Comparison of ENCODE assay signal across 22 cellular contexts in genomic region chr20:4052139-4052480, GRCh38. TPM values are rescaled to one million over a fixed set of nuclear protein-coding genes. Genes with fewer than 3 reads are reported as not detected.
DNase-seq lines count a peak whose midpoint lies in the region; ATAC-seq, FAIRE-seq and TF ChIP-seq lines count a peak whose summit lies in the region.
"Had no signal": no experiment of that assay in that cellular context is flagged by ENCODE, and none has a peak within 500 bp of the region (broad histone marks: within the 10 kb centered on the region; RNA-seq: fewer than 3 reads in every experiment).

No MANE protein-coding gene starts in this region.

- intact Hi-C loops in aorta (cut with DNase I) (no loop called here), esophagus squamous epithelium (cut with DNase I) (no loop called here)

- H3K9me3 ChIP-seq in RWPE2 (ENCODE audit: severe bottlenecking), result no peaks in the 10 kb centered on the region
- H3K9me3 ChIP-seq in aorta (ENCODE audit: control insufficient read depth, low read length), result no peaks in the 10 kb centered on the region
- H3K9me3 ChIP-seq in esophagus squamous epithelium, result no peaks in the 10 kb centered on the region
- H3K9me3 ChIP-seq: HAP-1, lower lobe of right lung, thyroid gland had no signal

- 10 to 22% methylated on average over 5 of the region's 5 CpGs for WGBS in aorta, 2 donors
- 77 to 88% methylated on average over 4 to 5 of the region's 5 CpGs for WGBS in esophagus squamous epithelium, 2 donors

- no peak for DNase-seq in RWPE2 (ENCODE audit: low spot score)
- DNase-seq in fibroblast of pulmonary artery (ENCODE audit: low read depth), result peak; percentile 53
- DNase-seq in mesenteric fat pad (ENCODE audit: low spot score), result peak; percentile 77
- no peak for DNase-seq in aorta
- no peak for DNase-seq in esophagus squamous epithelium (lab: John Stamatoyannopoulos, UW)
- no peak for DNase-seq in stimulated activated naive CD4-positive, alpha-beta T cell treated with Interleukin-2 at 50 U/mL for 16 hours (lab: John Stamatoyannopoulos, UW)
- no peak for DNase-seq in HTR-8/SVneo (ENCODE audit: insufficient read length, low spot score)
- DNase-seq: activated CD4-positive, alpha-beta T cell treated with anti-CD3 and anti-CD28 coated beads for 36 hours; activated CD8-positive, alpha-beta T cell treated with anti-CD3 and anti-CD28 coated beads, Interleukin-2, amount 10 ng/mL, durations not matched to agents 7 days and 5 days; C1 segment of cervical spinal cord; Caco-2; DMS79 treated with DMSO at 0.1 percent for 48 hours; dorsolateral prefrontal cortex; lower lobe of right lung; NCI-H1436; NCI-H2081 treated with DMSO at 0.1 percent for 48 hours; NCI-H345; stimulated activated naive CD4-positive, alpha-beta T cell; T-helper 2 cell; thyroid gland had no signal

- TF ChIP-seq CTCF in RWPE2 (IDR thresholded peaks at IDR 0.05; ENCODE audit: poor library complexity, severe bottlenecking) (no peak), fibroblast of pulmonary artery (IDR thresholded peaks at IDR 0.05; ENCODE audit: low read length, missing control alignments) (no peak), esophagus squamous epithelium (IDR thresholded peaks at IDR 0.05) (no peak)

- H3K4me1 ChIP-seq in RWPE2 (ENCODE audit: insufficient read depth, poor library complexity, severe bottlenecking), result peaks cover 19% of the 10 kb centered on the region
- no peaks in the 10 kb centered on the region for H3K4me1 ChIP-seq in aorta (ENCODE audit: control insufficient read depth in 1 of 2, insufficient read depth in 2 of 2, low read length in 2 of 2)
- peaks cover 0 to 6% (median 0%) of the 10 kb centered on the region in 3 donors for H3K4me1 ChIP-seq in esophagus squamous epithelium
- H3K4me1 ChIP-seq: Caco-2, HAP-1, thyroid gland had no signal

- H3K36me3 ChIP-seq in RWPE2 (ENCODE audit: low read depth), result no peaks in the 10 kb centered on the region
- H3K36me3 ChIP-seq in aorta (ENCODE audit: control insufficient read depth in 1 of 2, insufficient read depth in 2 of 2, low read length in 1 of 2), result no peaks in the 10 kb centered on the region
- H3K36me3 ChIP-seq in esophagus squamous epithelium, result no peaks in the 10 kb centered on the region
- H3K36me3 ChIP-seq: HAP-1, lower lobe of right lung, thyroid gland had no signal

- ATAC-seq in RWPE2 (ENCODE audit: low read depth), result no peak
- peak; percentile 22 for ATAC-seq in aorta (ENCODE audit: low FRiP score)
- ATAC-seq: activated CD4-positive, alpha-beta T cell treated with anti-CD3 and anti-CD28 coated beads for 36 hours; activated CD8-positive, alpha-beta T cell treated with anti-CD3 and anti-CD28 coated beads, Interleukin-2, amount 10 ng/mL, durations not matched to agents 7 days and 5 days had no signal

- FAIRE-seq in HTR-8/SVneo (lab: Jason Lieb, UNC), result no peak
- FAIRE-seq: keratinocyte had no signal

- H3K4me3 ChIP-seq in RWPE2 (ENCODE audit: severe bottlenecking) (no peak overlapping the region), fibroblast of pulmonary artery (replicated peaks; ENCODE audit: low read depth, low read length) (no peak overlapping the region), aorta (ENCODE audit: low read length in 2 of 2) (no peak overlapping the region), esophagus squamous epithelium (no peak overlapping the region)
- H3K4me3 ChIP-seq: dorsolateral prefrontal cortex, HAP-1, lower lobe of right lung, thyroid gland had no signal

- H3K27ac ChIP-seq in RWPE2 (ENCODE audit: poor library complexity, severe bottlenecking) (peak overlapping the region; percentile 58), aorta (ENCODE audit: low read depth in 1 of 2, low read length in 2 of 2) (peak overlapping the region; percentile 25 to 69), esophagus squamous epithelium (no peak overlapping the region)
- H3K27ac ChIP-seq: dorsolateral prefrontal cortex, lower lobe of right lung, thyroid gland had no signal

- no peaks in the 10 kb centered on the region for H3K27me3 ChIP-seq in RWPE2 (ENCODE audit: insufficient read depth, poor library complexity, severe bottlenecking)
- H3K27me3 ChIP-seq in aorta (ENCODE audit: control insufficient read depth in 1 of 2, insufficient read depth in 2 of 2, low read length in 1 of 2), result no peaks in the 10 kb centered on the region
- H3K27me3 ChIP-seq in esophagus squamous epithelium, result no peaks in the 10 kb centered on the region
- H3K27me3 ChIP-seq: dorsolateral prefrontal cortex, thyroid gland had no signal

- TF ChIP-seq POLR2A in esophagus squamous epithelium (IDR thresholded peaks at IDR 0.05), result no peak

RNA-seq across cellular contexts. Expression of gene RNF24, which starts 36.8 kb away (rescaled TPM):
- 17.3 TPM for total RNA-seq in mesenteric fat pad
- 10 to 100 TPM; 44.5 to 57.6 TPM for total RNA-seq in aorta
- 10 to 100 TPM in 1 of 2 donors, 1 to 10 TPM in 1; 4.1 to 14.8 TPM for polyA plus RNA-seq in aorta
- total RNA-seq in esophagus squamous epithelium, result 10 to 100 TPM in 1 of 4 donors, 1 to 10 TPM in 3; 6.9 to 10.0 (median 8.9) TPM

Comparison
In these comparisons a context has a peak if more than half of its experiments do, and no peak if none do; other contexts are left out.
1. DNase-seq: peak in fibroblast of pulmonary artery (single experiment) and mesenteric fat pad (single experiment); none in RWPE2 (single experiment), aorta (0 of 2), esophagus squamous epithelium (single experiment), stimulated activated naive CD4-positive, alpha-beta T cell treated with Interleukin-2 at 50 U/mL for 16 hours (single experiment) and HTR-8/SVneo (single experiment).
2. H3K27ac ChIP-seq: peak in RWPE2 (single experiment) and aorta (2 of 2); none in esophagus squamous epithelium (0 of 4).